9 cellular contexts compared by ENCODE assay signal in the genomic region with DNA sequence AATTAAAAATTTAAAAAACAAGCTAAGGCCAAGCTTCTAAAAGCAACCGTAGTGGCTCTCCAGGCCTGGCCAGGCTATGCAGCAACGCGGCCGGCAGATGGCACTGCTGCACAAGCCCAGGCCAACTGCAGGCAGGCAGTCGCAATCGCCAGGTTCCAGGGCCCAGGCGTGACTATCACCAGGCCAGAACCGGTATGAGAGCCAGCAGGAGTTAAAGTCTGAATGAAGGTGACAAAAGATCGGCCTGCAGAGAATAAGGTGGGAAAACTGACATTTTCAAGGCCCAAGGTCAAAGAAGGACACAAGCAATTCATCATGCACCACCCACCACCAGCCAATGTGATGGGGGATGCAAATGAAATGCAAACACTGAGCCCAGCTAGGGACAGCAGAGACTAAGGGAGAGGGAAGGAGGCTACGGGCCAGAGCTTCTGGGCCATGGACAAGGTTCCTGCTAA. TPM values are rescaled to one million over a fixed set of nuclear protein-coding genes. Genes with fewer than 3 reads are reported as not detected.
DNase-seq lines count a peak whose midpoint lies in the region; ATAC-seq and TF ChIP-seq lines count a peak whose summit lies in the region.
"Had no signal": no experiment of that assay in that cellular context is flagged by ENCODE, and none has a peak within 500 bp of the region (broad histone marks: within the 10 kb centered on the region; RNA-seq: fewer than 3 reads in every experiment).

No MANE protein-coding gene starts in this region.

- CTCF ChIA-PET in HCT116 (lab: Charles Lee): interaction anchor here (0.6 to 5.8 kb wide), 38 partner anchors 8 to 816 kb away, joined by 3 to 321 read pairs (median 5); no protein-coding TSS in a partner anchor

- H3K9ac ChIP-seq in HCT116 (ENCODE audit: low read length): no peak overlapping the region

- POLR2A ChIA-PET in HCT116 (lab: Charles Lee): interaction anchor here (1.6 to 1.7 kb wide), 2 partner anchors 49 to 51 kb away, joined by 6 to 15 read pairs; no protein-coding TSS in a partner anchor

- H3K27me3 ChIP-seq in HCT116 (ENCODE audit: insufficient read depth, low read length): no peaks in the 10 kb centered on the region

- no peaks in the 10 kb centered on the region for H3K9me2 ChIP-seq in HCT116 (ENCODE audit: insufficient read depth)

- no peaks in the 10 kb centered on the region for H3K36me3 ChIP-seq in HCT116 (ENCODE audit: control insufficient read depth in 1 of 2, insufficient read depth in 2 of 2, low read length in 2 of 2)

- no TSS peak for BruUV-seq in HCT116 (replicated peaks; lab: Mats Ljungman, UMichigan)

- no peaks in the 10 kb centered on the region for H3K79me2 ChIP-seq in HCT116 (ENCODE audit: insufficient read depth, low read length)

- intact Hi-C loops in HCT116 (cut with micrococcal nuclease): loop anchor here (1.0 kb wide), 2 partner anchors 50 to 297 kb away; no protein-coding TSS in a partner anchor

- TF ChIP-seq RAD21 in HCT116 (IDR thresholded peaks at IDR 0.05; ENCODE audit: low read depth): peak; percentile 96

- DNase-seq in DMS114 treated with DMSO at 0.1 percent for 48 hours (lab: John Stamatoyannopoulos, UW; ENCODE audit: unreplicated experiment) (peak; percentile 62), HCT116 (ENCODE audit: low read depth, low spot score) (peak; percentile 61), NCI-H2227 treated with DMSO at 0.1 percent for 48 hours (lab: John Stamatoyannopoulos, UW) (peak; percentile 52), choroid plexus epithelial cell (ENCODE audit: low read depth) (peak; percentile 88), left lobe of liver (ENCODE audit: low spot score) (peak; percentile 84)
- DNase-seq in activated CD4-positive, alpha-beta T cell treated with anti-CD3 and anti-CD28 coated beads for 48 hours: peak; percentile 83
- DNase-seq in stimulated activated CD4-positive, alpha-beta T cell treated with anti-CD3 and anti-CD28 coated beads, Interleukin-2, amount 100 ng/mL, for 4 hours (ENCODE audit: low read depth): peak; percentile 43

- RAD21 ChIA-PET in HCT116 (lab: Charles Lee; ENCODE audit: low non-redundant PET in 1 of 2, low total read pairs in 2 of 2, uncharacterized antibody in 2 of 2, unreplicated experiment in 2 of 2): interaction anchor here (0.6 to 3.0 kb wide), 8 partner anchors 42 to 477 kb away, joined by 3 to 38 read pairs (median 4); no protein-coding TSS in a partner anchor

- H3K4me3 ChIP-seq in HCT116 (replicated peaks in 1 of 2; ENCODE audit: low read depth in 1 of 2, low read length in 2 of 2) (no peak overlapping the region), choroid plexus epithelial cell (ENCODE audit: low read depth, low read length) (no peak overlapping the region)

- no peak overlapping the region for H3K27ac ChIP-seq in HCT116 (ENCODE audit: low read depth, low read length)

- peak; percentile 93 to 98 (median 98) for TF ChIP-seq CTCF in HCT116 (IDR thresholded peaks at IDR 0.05 in 2 of 3, conservative IDR thresholded peaks at IDR 0.05 in 1 of 3; ENCODE audit: borderline replicate concordance in 1 of 3, insufficient read depth in 1 of 3, low read depth in 2 of 3, low read length in 2 of 3)
- TF ChIP-seq CTCF in choroid plexus epithelial cell (conservative IDR thresholded peaks at IDR 0.05; ENCODE audit: low read depth, low read length): peak; percentile 99

- no peak for TF ChIP-seq POLR2A in HCT116 (IDR thresholded peaks at IDR 0.05; ENCODE audit: borderline replicate concordance, extremely low read depth, insufficient read depth, insufficient read length)

- peaks cover 2 to 5% of the 10 kb centered on the region in 2 experiments; a peak in 2 of 4 replicates for H3K4me1 ChIP-seq in HCT116 (ENCODE audit: control insufficient read depth in 1 of 2, insufficient read depth in 2 of 2, low read length in 2 of 2)

- no peaks in the 10 kb centered on the region for H3K9me3 ChIP-seq in HCT116 (ENCODE audit: control insufficient read depth in 1 of 2, insufficient read depth in 1 of 2, low read depth in 1 of 2, low read length in 2 of 2)

- ATAC-seq in HCT116: peak; percentile 100
- ATAC-seq in left lobe of liver: peak; percentile 100
- no peak for ATAC-seq in GM21360 (IDR thresholded peaks at IDR 0.05; ENCODE audit: unreplicated experiment)

- 0 out of 2 replicates have a peak overlapping the region, but pooled peaks have one; percentile 6 for H3K4me2 ChIP-seq in HCT116 (ENCODE audit: low read length)

- peak overlapping the region; percentile 87 for H2AFZ ChIP-seq in HCT116 (ENCODE audit: low read depth, low read length, poor library complexity, severe bottlenecking)

- H4K20me1 ChIP-seq in HCT116 (ENCODE audit: insufficient read depth): no peaks in the 10 kb centered on the region

TF ChIP-seq in HCT116, 20 proteins besides CTCF, POLR2A, EP300 and RAD21:
- TF ChIP-seq, protein P1, sequence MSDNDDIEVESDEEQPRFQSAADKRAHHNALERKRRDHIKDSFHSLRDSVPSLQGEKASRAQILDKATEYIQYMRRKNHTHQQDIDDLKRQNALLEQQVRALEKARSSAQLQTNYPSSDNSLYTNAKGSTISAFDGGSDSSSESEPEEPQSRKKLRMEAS (IDR thresholded peaks at IDR 0.05): no peak
- no peak for TF ChIP-seq SP1 (IDR thresholded peaks at IDR 0.05; ENCODE audit: low read depth)
- TF ChIP-seq, protein P2, sequence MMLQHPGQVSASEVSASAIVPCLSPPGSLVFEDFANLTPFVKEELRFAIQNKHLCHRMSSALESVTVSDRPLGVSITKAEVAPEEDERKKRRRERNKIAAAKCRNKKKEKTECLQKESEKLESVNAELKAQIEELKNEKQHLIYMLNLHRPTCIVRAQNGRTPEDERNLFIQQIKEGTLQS (IDR thresholded peaks at IDR 0.05): no peak
- no peak for TF ChIP-seq ELF1 (IDR thresholded peaks at IDR 0.05; ENCODE audit: borderline replicate concordance, low read depth)

RNA-seq across cellular contexts. Expression of gene ANO2, which starts 43.6 kb away (rescaled TPM):
- not detected for total RNA-seq in HCT116 (2021; ENCODE audit: unreplicated experiment)
- polyA plus RNA-seq in HCT116 (2012): not detected in 2 replicates
- total RNA-seq in left lobe of liver: 0.13 TPM
- total RNA-seq: T-helper 2 cell treated with Interferon-gamma antibody and Interleukin-4, amounts not matched to agents 100 ng/mL and 5 ng/mL, for 36 hours had no signal
